ENCODE assay signal across 2 cellular contexts in genomic region chr2:169795181-169795580, GRCh38.
TF ChIP-seq lines count a peak whose summit lies in the region.

No MANE protein-coding gene starts in this region.

TF ChIP-seq in HepG2, 621 proteins besides CTCF, POLR2A, EP300 and RAD21:
- no peak for TF ChIP-seq MAFG (CRISPR knock-in tag; IDR thresholded peaks at IDR 0.05)
- TF ChIP-seq PHF8 (CRISPR knock-in tag; IDR thresholded peaks at IDR 0.05): no peak
- TF ChIP-seq PRDM4 (CRISPR knock-in tag; IDR thresholded peaks at IDR 0.05; ENCODE audit: borderline replicate concordance): no peak
- TF ChIP-seq ZNF337 (CRISPR knock-in tag; IDR thresholded peaks at IDR 0.05; ENCODE audit: borderline replicate concordance, low read depth): no peak
- TF ChIP-seq CEBPB (IDR thresholded peaks at IDR 0.05; ENCODE audit: borderline replicate concordance, low read depth, low read length): peak; percentile 42; the same call in 1 of the 2 replicates
- no peak for TF ChIP-seq NR0B2 (CRISPR knock-in tag; IDR thresholded peaks at IDR 0.05)
TF ChIP-seq in HepG2: peak in this region for 1.

TF ChIP-seq in K562, 482 proteins besides CTCF, POLR2A, EP300 and RAD21:
- TF ChIP-seq STAG1 (CRISPR knock-in tag; IDR thresholded peaks at IDR 0.05; ENCODE audit: borderline replicate concordance): no peak
- peak; percentile 60; the same call in 1 of the 2 replicates for TF ChIP-seq CEBPG (CRISPR knock-in tag; IDR thresholded peaks at IDR 0.05)
- TF ChIP-seq CEBPG (tag; conservative IDR thresholded peaks at IDR 0.05 in 1 of 2, IDR thresholded peaks at IDR 0.05 in 1 of 2): peak; percentile 57 to 78
- no peak for TF ChIP-seq PATZ1 (CRISPR knock-in tag; IDR thresholded peaks at IDR 0.05; ENCODE audit: borderline replicate concordance)
- TF ChIP-seq CEBPB (tag; IDR thresholded peaks at IDR 0.05): peak; percentile 89
- peak; percentile 79 for TF ChIP-seq ZNF766 (CRISPR knock-in tag; conservative IDR thresholded peaks at IDR 0.05)
- no peak for TF ChIP-seq MBD2 (IDR thresholded peaks at IDR 0.05; ENCODE audit: borderline replicate concordance, low read depth)
- no peak for TF ChIP-seq IFI16 (CRISPR knock-in tag; IDR thresholded peaks at IDR 0.05)
- no peak for TF ChIP-seq ATF7 (IDR thresholded peaks at IDR 0.05)
